Comparison of ENCODE assay signal across 1 cellular context in the genomic region with DNA sequence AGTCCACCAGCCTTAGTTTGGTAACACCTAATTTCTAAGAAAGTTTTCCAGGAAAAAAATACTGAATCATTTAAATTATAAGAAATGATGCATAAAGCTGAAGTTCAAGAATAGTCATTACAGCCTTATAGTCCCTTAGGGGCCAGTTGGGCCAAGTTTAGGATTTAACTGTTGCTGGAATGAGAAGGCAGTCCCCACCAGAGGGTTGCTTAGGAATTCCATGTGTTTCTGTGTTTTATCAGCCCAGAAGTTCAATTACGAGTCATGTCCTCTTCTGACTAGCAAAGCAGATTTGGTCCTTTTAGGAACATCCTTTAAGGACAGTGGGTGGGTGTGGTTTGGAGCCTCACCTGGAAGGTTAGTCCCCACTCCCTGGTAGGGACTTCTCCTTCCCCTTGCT.
TF ChIP-seq lines count a peak whose summit lies in the region.

No MANE protein-coding gene starts in this region.

TF ChIP-seq in HCT116, 20 proteins besides CTCF, POLR2A, EP300 and RAD21 (continued from another document):
- TF ChIP-seq CEBPB (IDR thresholded peaks at IDR 0.05; ENCODE audit: low read depth) (no peak), EZH2 (IDR thresholded peaks at IDR 0.05) (no peak), FOSL1 (IDR thresholded peaks at IDR 0.05; ENCODE audit: low read depth) (no peak), EZH2phosphoT487 (IDR thresholded peaks at IDR 0.05; ENCODE audit: borderline replicate concordance) (no peak)
- TF ChIP-seq, protein P1, sequence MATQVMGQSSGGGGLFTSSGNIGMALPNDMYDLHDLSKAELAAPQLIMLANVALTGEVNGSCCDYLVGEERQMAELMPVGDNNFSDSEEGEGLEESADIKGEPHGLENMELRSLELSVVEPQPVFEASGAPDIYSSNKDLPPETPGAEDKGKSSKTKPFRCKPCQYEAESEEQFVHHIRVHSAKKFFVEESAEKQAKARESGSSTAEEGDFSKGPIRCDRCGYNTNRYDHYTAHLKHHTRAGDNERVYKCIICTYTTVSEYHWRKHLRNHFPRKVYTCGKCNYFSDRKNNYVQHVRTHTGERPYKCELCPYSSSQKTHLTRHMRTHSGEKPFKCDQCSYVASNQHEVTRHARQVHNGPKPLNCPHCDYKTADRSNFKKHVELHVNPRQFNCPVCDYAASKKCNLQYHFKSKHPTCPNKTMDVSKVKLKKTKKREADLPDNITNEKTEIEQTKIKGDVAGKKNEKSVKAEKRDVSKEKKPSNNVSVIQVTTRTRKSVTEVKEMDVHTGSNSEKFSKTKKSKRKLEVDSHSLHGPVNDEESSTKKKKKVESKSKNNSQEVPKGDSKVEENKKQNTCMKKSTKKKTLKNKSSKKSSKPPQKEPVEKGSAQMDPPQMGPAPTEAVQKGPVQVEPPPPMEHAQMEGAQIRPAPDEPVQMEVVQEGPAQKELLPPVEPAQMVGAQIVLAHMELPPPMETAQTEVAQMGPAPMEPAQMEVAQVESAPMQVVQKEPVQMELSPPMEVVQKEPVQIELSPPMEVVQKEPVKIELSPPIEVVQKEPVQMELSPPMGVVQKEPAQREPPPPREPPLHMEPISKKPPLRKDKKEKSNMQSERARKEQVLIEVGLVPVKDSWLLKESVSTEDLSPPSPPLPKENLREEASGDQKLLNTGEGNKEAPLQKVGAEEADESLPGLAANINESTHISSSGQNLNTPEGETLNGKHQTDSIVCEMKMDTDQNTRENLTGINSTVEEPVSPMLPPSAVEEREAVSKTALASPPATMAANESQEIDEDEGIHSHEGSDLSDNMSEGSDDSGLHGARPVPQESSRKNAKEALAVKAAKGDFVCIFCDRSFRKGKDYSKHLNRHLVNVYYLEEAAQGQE (IDR thresholded peaks at IDR 0.05; ENCODE audit: low read depth), result no peak
